Comparison of ENCODE assay signal across 7 cellular contexts in genomic region chr3:6821411-6821810, GRCh38. TPM values are rescaled to one million over a fixed set of nuclear protein-coding genes. Genes with fewer than 3 reads are reported as not detected.
"Had no signal": no experiment of that assay in that cellular context is flagged by ENCODE, and none has a peak within 500 bp of the region (broad histone marks: within the 10 kb centered on the region; RNA-seq: fewer than 3 reads in every experiment).

No MANE protein-coding gene starts in this region.

- H3K36me3 Mint-ChIP-seq: IgD-negative memory B cell had no signal

- H2AFZ ChIP-seq: GM23248 had no signal

- H3K4me3 Mint-ChIP-seq: H9, IgD-negative memory B cell had no signal

- H3K9ac ChIP-seq: GM23248 had no signal

- H3K27ac ChIP-seq: GM23248 had no signal

- DNase-seq: GM23248, GOT3, H9, HCEC 1CT had no signal

- H3K4me3 ChIP-seq: GM23248 had no signal

- FAIRE-seq: H54, HepG2 had no signal

- H3K27ac Mint-ChIP-seq: H9, IgD-negative memory B cell had no signal

- H3K4me1 Mint-ChIP-seq: H9, IgD-negative memory B cell had no signal

- H3K27me3 Mint-ChIP-seq: IgD-negative memory B cell had no signal

- H3K9me3 Mint-ChIP-seq: H9, IgD-negative memory B cell had no signal

RNA-seq across cellular contexts. Expression of gene GRM7, which starts 39.5 kb away (rescaled TPM):
- total RNA-seq: GM23248, HepG2 had no signal
- polyA plus RNA-seq: GM23248, HepG2, IgD-negative memory B cell had no signal
